24 cellular contexts compared by ENCODE assay signal in the genomic region with DNA sequence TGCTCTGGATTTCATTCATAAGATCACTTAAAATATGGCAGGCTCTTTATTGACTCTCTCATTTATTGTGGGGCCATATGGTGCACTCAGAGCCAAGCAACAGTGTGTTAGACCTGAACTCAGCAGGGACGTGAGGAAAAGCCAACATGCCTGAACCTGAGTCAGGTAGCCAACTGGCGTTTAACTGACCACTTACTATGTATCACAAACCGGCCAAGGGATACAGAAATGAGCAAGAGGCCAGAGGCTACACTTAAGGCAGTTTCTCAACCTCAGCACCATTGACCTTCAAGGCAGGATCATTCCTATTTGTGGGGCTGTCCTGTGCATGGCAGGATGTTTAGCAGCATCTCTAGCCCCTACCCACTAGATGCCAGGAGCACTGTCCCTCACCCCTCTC.
"Had no signal": no experiment of that assay in that cellular context is flagged by ENCODE, and none has a peak within 500 bp of the region (broad histone marks: within the 10 kb centered on the region; RNA-seq: fewer than 3 reads in every experiment).

No MANE protein-coding gene starts in this region.

- H3K9me3 ChIP-seq: neutrophil, ovary had no signal

- H3K4me3 ChIP-seq: coronary artery, heart left ventricle, left ventricle myocardium inferior, mucosa of descending colon, ovary, upper lobe of left lung had no signal

- H3K27ac ChIP-seq: coronary artery, neutrophil, ovary, upper lobe of left lung, WERI-Rb-1 had no signal

- H3K27me3 ChIP-seq: heart left ventricle, ovary, upper lobe of left lung had no signal

- DNase-seq: activated CD4-positive, alpha-beta memory T cell treated with anti-CD3 and anti-CD28 coated beads, Interleukin-2, amount 10 ng/mL, durations not matched to agents 7 days and 5 days; activated CD4-positive, alpha-beta T cell treated with anti-CD3 and anti-CD28 coated beads, Interleukin-2, amount 10 ng/mL, durations not matched to agents 24 days and 14 days; activated CD4-positive, CD25-positive, alpha-beta regulatory T cell treated with anti-CD3 and anti-CD28 coated beads, Interleukin-2, amount 50 U/mL, for 72 hours; activated effector memory CD4-positive, alpha-beta T cell treated with Interleukin-2 at 50 U/mL for 16 hours; activated naive CD4-positive, alpha-beta T cell treated with Interleukin-2 at 50 U/mL for 16 hours; anterior cingulate cortex; cerebellar nuclear complex; effector memory CD8-positive, alpha-beta T cell; erythroblast; foreskin fibroblast; heart left ventricle; left ventricle myocardium inferior; mucosa of descending colon; ovary; small intestine; stimulated activated CD4-positive, alpha-beta T cell treated with anti-CD3 and anti-CD28 coated beads, Interleukin-4, amount 100 ng/mL, for 24 hours; T-helper 17 cell; T1000; upper lobe of left lung; WERI-Rb-1 had no signal

- H3K4me1 ChIP-seq: upper lobe of left lung had no signal

- H3K36me3 ChIP-seq: heart left ventricle, left ventricle myocardium inferior, neutrophil, ovary, upper lobe of left lung, WERI-Rb-1 had no signal

- ATAC-seq: effector memory CD8-positive, alpha-beta T cell; mucosa of descending colon; sciatic nerve; stimulated activated effector memory CD8-positive, alpha-beta T cell treated with anti-CD3 and anti-CD28 coated beads, Interleukin-12 subunit alpha, Interleukin-12 subunit beta, amount 100 ng/mL, for 72 hours; T-helper 17 cell had no signal
